Comparison of ENCODE assay signal across 11 cellular contexts in the genomic region with DNA sequence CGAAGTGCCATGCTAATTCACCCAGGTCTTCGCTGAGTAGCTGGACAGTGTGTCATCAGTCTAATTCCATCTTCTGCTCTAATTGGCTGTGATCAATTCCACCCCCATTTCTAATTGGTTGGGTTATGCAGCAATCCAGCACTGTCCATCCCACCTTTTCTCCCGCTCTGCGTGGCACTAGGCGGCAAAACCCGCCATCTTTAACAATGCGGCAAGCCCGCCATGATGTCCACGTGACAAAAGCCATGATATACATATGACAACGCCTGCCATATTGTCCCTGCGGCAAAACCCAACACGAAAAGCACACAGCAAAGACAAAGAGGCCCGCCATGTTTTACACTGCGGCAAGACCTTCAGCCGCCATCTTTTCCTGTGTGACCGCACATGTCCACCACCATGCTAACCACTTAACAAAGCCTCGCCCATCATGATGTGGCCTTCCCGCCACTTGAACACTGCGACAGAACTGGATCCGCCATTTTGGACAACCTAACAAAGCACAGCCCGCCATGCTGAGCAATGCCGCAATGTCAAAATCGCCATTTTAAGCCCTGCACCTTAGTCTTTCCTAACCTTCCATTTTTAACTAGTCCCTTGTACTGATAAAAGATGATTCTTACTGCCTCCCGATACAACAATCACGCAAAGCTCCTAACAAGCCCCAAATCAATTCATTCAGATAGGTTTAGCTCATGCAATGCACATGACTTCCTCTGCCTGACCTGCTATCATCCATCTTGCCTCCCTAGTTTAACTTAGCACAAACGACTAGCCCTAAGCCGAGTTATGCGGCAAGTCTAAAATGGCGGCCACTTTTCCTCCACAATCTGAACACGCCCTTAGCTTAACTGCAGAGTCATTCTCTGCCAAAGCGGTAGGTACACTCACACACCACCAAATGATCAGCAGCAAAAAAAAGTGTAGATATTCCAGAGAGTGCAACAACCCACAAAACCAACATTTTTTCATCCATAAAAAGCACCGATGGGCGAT. TPM values are rescaled to one million over a fixed set of nuclear protein-coding genes. Genes with fewer than 3 reads are reported as not detected.
DNase-seq lines count a peak whose midpoint lies in the region; ATAC-seq, FAIRE-seq and TF ChIP-seq lines count a peak whose summit lies in the region.
"Had no signal": no experiment of that assay in that cellular context is flagged by ENCODE, and none has a peak within 500 bp of the region (broad histone marks: within the 10 kb centered on the region; RNA-seq: fewer than 3 reads in every experiment).

No MANE protein-coding gene starts in this region.

- peak overlapping the region; percentile 45 for H2AFZ ChIP-seq in keratinocyte (ENCODE audit: control insufficient read depth, low read length)

- no peaks in the 10 kb centered on the region for H3K27me3 Mint-ChIP-seq in mesothelial cell of epicardium (ENCODE audit: low read depth)

- peaks cover 6% of the 10 kb centered on the region for H3K4me1 Mint-ChIP-seq in mesothelial cell of epicardium

- dilution Hi-C loops in keratinocyte (cut with MboI; ENCODE audit: extremely low pct_ligation_motif_present, low sequenced_read_pairs) = loop anchor here (25.0 kb wide), 1 partner anchor 286 kb away; no protein-coding TSS in a partner anchor

- H3K4me1 ChIP-seq in keratinocyte (ENCODE audit: control insufficient read depth, extremely low read depth, insufficient read depth, low read length) = no peaks in the 10 kb centered on the region

- H3K9ac ChIP-seq in keratinocyte (ENCODE audit: control insufficient read depth, extremely low read depth, insufficient read depth, low read length) = peak overlapping the region; percentile 86

- ATAC-seq in GM21360 (IDR thresholded peaks at IDR 0.05; ENCODE audit: unreplicated experiment) (peak; percentile 77), SK-N-SH treated with all-trans-retinoic acid at 6 μM for 48 hours (peak; percentile 85)

- DNase-seq in AML-193 (lab: John Stamatoyannopoulos, UW) (peak; percentile 10 to 33), keratinocyte (ENCODE audit: low read depth, low spot score) (peak; percentile 78), NCI-H774 (lab: John Stamatoyannopoulos, UW) (no peak), D721Med (ENCODE audit: insufficient read length, low spot score) (no peak), NCI-H82 (lab: John Stamatoyannopoulos, UW) (no peak), mesothelial cell of epicardium (ENCODE audit: low spot score in 2 of 2, unreplicated experiment in 2 of 2) (no peak)

- no peaks in the 10 kb centered on the region for H3K9me1 ChIP-seq in keratinocyte (ENCODE audit: control insufficient read depth, extremely low read depth, insufficient read depth, low read length)

- H3K9me3 Mint-ChIP-seq in mesothelial cell of epicardium = peaks cover 5% of the 10 kb centered on the region

- TF ChIP-seq CTCF in keratinocyte (optimal IDR thresholded peaks at IDR 0.05 in 1 of 3, IDR thresholded peaks at IDR 0.05 in 1 of 3, conservative IDR thresholded peaks at IDR 0.05 in 1 of 3; ENCODE audit: extremely low read depth in 1 of 3, insufficient read depth in 2 of 3, low read length in 3 of 3) = no peak
- no peak for TF ChIP-seq CTCF in D721Med (IDR thresholded peaks at IDR 0.05; ENCODE audit: insufficient read depth, missing control alignments)
- TF ChIP-seq CTCF in mesothelial cell of epicardium (IDR thresholded peaks at IDR 0.05; ENCODE audit: unreplicated experiment) = no peak

- H3K36me3 ChIP-seq in keratinocyte (ENCODE audit: control insufficient read depth in 2 of 2, extremely low read depth in 1 of 2, insufficient read depth in 2 of 2, low read length in 2 of 2) = peaks cover 0 to 2% of the 10 kb centered on the region in 2 experiments

- H3K36me3 Mint-ChIP-seq in mesothelial cell of epicardium = no peaks in the 10 kb centered on the region

- no peak overlapping the region for H3K27ac Mint-ChIP-seq in mesothelial cell of epicardium

- H3K27me3 ChIP-seq in keratinocyte (ENCODE audit: control insufficient read depth, extremely low read depth, insufficient read depth, low read length) = no peaks in the 10 kb centered on the region

- H3K4me2 ChIP-seq in keratinocyte (ENCODE audit: control insufficient read depth, extremely low read depth, insufficient read depth, low read depth, low read length) = peak overlapping the region; percentile 55

- peaks cover 55% of the 10 kb centered on the region for H3K79me2 ChIP-seq in keratinocyte (ENCODE audit: control insufficient read depth, insufficient read depth, low read length)

- FAIRE-seq in keratinocyte (lab: Jason Lieb, UNC) (peak; percentile 79), D721Med (lab: Jason Lieb, UNC) (no peak)
- FAIRE-seq: G401.6, islet of Langerhans had no signal

- no peak overlapping the region for H3K4me3 Mint-ChIP-seq in mesothelial cell of epicardium

- no peaks in the 10 kb centered on the region for H3K9me3 ChIP-seq in keratinocyte (ENCODE audit: control insufficient read depth, low read depth, low read length)

- peaks cover 16% of the 10 kb centered on the region for H4K20me1 ChIP-seq in keratinocyte (ENCODE audit: control insufficient read depth, extremely low read depth, insufficient read depth, low read length)

- peak overlapping the region; percentile 46 to 72 (median 71) for H3K4me3 ChIP-seq in keratinocyte (ENCODE audit: control insufficient read depth in 2 of 3, extremely low read depth in 1 of 3, insufficient read depth in 2 of 3, low read depth in 1 of 3, low read length in 3 of 3)

- H3K27ac ChIP-seq in keratinocyte (ENCODE audit: control insufficient read depth, insufficient read depth, low read length) = peak overlapping the region; percentile 76

TF ChIP-seq in SK-N-SH treated with all-trans-retinoic acid at 6 μM for 48 hours, 23 proteins besides CTCF, POLR2A, EP300 and RAD21 (continues in another document):
- TF ChIP-seq, protein P1, sequence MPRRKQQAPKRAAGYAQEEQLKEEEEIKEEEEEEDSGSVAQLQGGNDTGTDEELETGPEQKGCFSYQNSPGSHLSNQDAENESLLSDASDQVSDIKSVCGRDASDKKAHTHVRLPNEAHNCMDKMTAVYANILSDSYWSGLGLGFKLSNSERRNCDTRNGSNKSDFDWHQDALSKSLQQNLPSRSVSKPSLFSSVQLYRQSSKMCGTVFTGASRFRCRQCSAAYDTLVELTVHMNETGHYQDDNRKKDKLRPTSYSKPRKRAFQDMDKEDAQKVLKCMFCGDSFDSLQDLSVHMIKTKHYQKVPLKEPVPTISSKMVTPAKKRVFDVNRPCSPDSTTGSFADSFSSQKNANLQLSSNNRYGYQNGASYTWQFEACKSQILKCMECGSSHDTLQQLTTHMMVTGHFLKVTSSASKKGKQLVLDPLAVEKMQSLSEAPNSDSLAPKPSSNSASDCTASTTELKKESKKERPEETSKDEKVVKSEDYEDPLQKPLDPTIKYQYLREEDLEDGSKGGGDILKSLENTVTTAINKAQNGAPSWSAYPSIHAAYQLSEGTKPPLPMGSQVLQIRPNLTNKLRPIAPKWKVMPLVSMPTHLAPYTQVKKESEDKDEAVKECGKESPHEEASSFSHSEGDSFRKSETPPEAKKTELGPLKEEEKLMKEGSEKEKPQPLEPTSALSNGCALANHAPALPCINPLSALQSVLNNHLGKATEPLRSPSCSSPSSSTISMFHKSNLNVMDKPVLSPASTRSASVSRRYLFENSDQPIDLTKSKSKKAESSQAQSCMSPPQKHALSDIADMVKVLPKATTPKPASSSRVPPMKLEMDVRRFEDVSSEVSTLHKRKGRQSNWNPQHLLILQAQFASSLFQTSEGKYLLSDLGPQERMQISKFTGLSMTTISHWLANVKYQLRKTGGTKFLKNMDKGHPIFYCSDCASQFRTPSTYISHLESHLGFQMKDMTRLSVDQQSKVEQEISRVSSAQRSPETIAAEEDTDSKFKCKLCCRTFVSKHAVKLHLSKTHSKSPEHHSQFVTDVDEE (CRISPR knock-in tag; IDR thresholded peaks at IDR 0.05) = peak; percentile 93; the same call in 1 of the 2 replicates
- TF ChIP-seq PPARA (CRISPR knock-in tag; IDR thresholded peaks at IDR 0.05; ENCODE audit: borderline replicate concordance) (peak; percentile 87; the same call in 1 of the 2 replicates), GLIS3 (CRISPR knock-in tag; IDR thresholded peaks at IDR 0.05) (no peak), ZFP3 (CRISPR knock-in tag; IDR thresholded peaks at IDR 0.05) (peak; percentile 65; the same call in 1 of the 2 replicates), ZC3H10 (CRISPR knock-in tag; IDR thresholded peaks at IDR 0.05) (no peak), ARNTL (CRISPR knock-in tag; IDR thresholded peaks at IDR 0.05; ENCODE audit: borderline replicate concordance, low read depth) (peak; percentile 80; the same call in 1 of the 2 replicates), ZNF8 (CRISPR knock-in tag; IDR thresholded peaks at IDR 0.05) (no peak), OSR1 (CRISPR knock-in tag; IDR thresholded peaks at IDR 0.05) (no peak), CSDC2 (CRISPR knock-in tag; IDR thresholded peaks at IDR 0.05) (0 out of 2 replicates have a peak, but pooled peaks have one; percentile 35)
- TF ChIP-seq, protein P2, sequence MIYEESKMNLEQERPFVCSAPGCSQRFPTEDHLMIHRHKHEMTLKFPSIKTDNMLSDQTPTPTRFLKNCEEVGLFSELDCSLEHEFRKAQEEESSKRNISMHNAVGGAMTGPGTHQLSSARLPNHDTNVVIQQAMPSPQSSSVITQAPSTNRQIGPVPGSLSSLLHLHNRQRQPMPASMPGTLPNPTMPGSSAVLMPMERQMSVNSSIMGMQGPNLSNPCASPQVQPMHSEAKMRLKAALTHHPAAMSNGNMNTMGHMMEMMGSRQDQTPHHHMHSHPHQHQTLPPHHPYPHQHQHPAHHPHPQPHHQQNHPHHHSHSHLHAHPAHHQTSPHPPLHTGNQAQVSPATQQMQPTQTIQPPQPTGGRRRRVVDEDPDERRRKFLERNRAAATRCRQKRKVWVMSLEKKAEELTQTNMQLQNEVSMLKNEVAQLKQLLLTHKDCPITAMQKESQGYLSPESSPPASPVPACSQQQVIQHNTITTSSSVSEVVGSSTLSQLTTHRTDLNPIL (CRISPR knock-in tag; IDR thresholded peaks at IDR 0.05; ENCODE audit: low read depth) = no peak

RNA-seq across cellular contexts. Expression of a gene that starts 1.2 kb away (rescaled TPM):
- polyA plus RNA-seq in keratinocyte = 30.5 to 199 TPM (median 179 TPM) in 3 replicates
- polyA plus RNA-seq in keratinocyte (2011; ENCODE audit: low read depth) = 48.1 TPM
- polyA plus RNA-seq in keratinocyte (2011; cell fraction: cytosol; rRNA removed) = 0.87 and 4.4 TPM in 2 replicates
- 591 and 778 TPM in 2 replicates for polyA plus RNA-seq in keratinocyte (2011; cell fraction: nucleus; rRNA removed)
- 22.6 and 95.4 TPM in 2 replicates for polyA plus RNA-seq in keratinocyte (2012; ENCODE audit: low replicate concordance)
- 48.7 to 384 TPM (median 165 TPM) in 3 replicates for polyA minus RNA-seq in keratinocyte
- polyA minus RNA-seq in keratinocyte (2011; cell fraction: cytosol; rRNA and poly(A)+ RNA removed) = 5.0 TPM
- 167 and 342 TPM in 2 replicates for polyA minus RNA-seq in keratinocyte (2011; cell fraction: nucleus; rRNA and poly(A)+ RNA removed)
- 0.05 to 0.22 TPM (median 0.07 TPM) in 3 replicates for total RNA-seq in mesothelial cell of epicardium
- total RNA-seq: T-helper 2 cell treated with Interferon-gamma antibody and Interleukin-4, amounts not matched to agents 100 ng/mL and 5 ng/mL, for 36 hours had no signal

Comparison
In these comparisons a context has a peak if more than half of its experiments do, and no peak if none do; other contexts are left out.
1. DNase-seq: peak in AML-193 (2 of 2) and keratinocyte (single experiment); none in NCI-H774 (single experiment), D721Med (single experiment), NCI-H82 (single experiment) and mesothelial cell of epicardium (0 of 2).